In genomic region chr10:111698711-111699110, GRCh38 we compare ENCODE assay signal across 23 cellular contexts.
"Had no signal": no experiment of that assay in that cellular context is flagged by ENCODE, and none has a peak within 500 bp of the region (broad histone marks: within the 10 kb centered on the region; RNA-seq: fewer than 3 reads in every experiment).

No MANE protein-coding gene starts in this region.

- H3K4me2 ChIP-seq: neural progenitor cell had no signal

- H3K27me3 Mint-ChIP-seq: dendritic cell treated with granulocyte-macrophage colony-stimulating factor and Interleukin-4, amounts not matched to agents 40 ng/mL and 50 ng/mL, for 4 days; effector memory CD8-positive, alpha-beta T cell; natural killer cell treated with Interleukin-12 subunit alpha and Interleukin-12 subunit beta and Interleukin-15 and Interleukin-18, amount 100 ng/mL, for 72 hours had no signal

- H3K4me1 Mint-ChIP-seq: mesothelial cell of epicardium, neural progenitor cell had no signal

- H3K27ac ChIP-seq: epithelial cell of prostate, esophagus muscularis mucosa, gastrocnemius medialis, heart right ventricle, neural progenitor cell, ovary, right atrium auricular region, sigmoid colon, testis, tibial nerve, upper lobe of right lung, vagina had no signal

- H2AFZ ChIP-seq: neural progenitor cell had no signal

- H3K4me3 ChIP-seq: esophagus muscularis mucosa, gastrocnemius medialis, heart right ventricle, neural progenitor cell, ovary, right atrium auricular region, sigmoid colon, testis, tibial nerve, upper lobe of right lung, vagina had no signal

- H3K36me3 Mint-ChIP-seq: mesothelial cell of epicardium; natural killer cell treated with Interleukin-12 subunit alpha and Interleukin-12 subunit beta and Interleukin-15 and Interleukin-18, amount 100 ng/mL, for 72 hours; neural progenitor cell had no signal

- H3K36me3 ChIP-seq: esophagus muscularis mucosa, gastrocnemius medialis, heart right ventricle, neural progenitor cell, ovary, right atrium auricular region, sigmoid colon, tibial nerve, upper lobe of right lung, vagina had no signal

- DNase-seq: effector memory CD8-positive, alpha-beta T cell; gastrocnemius medialis; heart right ventricle; hypothalamus; kidney glomerular epithelial cell; mammary epithelial cell; nucleus accumbens; ovary; sigmoid colon; small intestine; stimulated activated CD4-positive, alpha-beta T cell treated with anti-CD3 and anti-CD28 coated beads, Interleukin-12 subunit alpha, Interleukin-12 subunit beta, amount 100 ng/mL, for 4 hours; stimulated activated naive CD8-positive, alpha-beta T cell treated with anti-CD3 and anti-CD28 coated beads, Interleukin-15, Interleukin-2, amounts not matched to agents 100 U/mL and 50 U/mL, for 24 hours; testis; upper lobe of right lung had no signal

- H3K9me3 ChIP-seq: esophagus muscularis mucosa, gastrocnemius medialis, heart right ventricle, ovary, right atrium auricular region, sigmoid colon, testis, tibial nerve, upper lobe of right lung, vagina had no signal

- H3K4me1 ChIP-seq: esophagus muscularis mucosa, gastrocnemius medialis, heart right ventricle, neural progenitor cell, right atrium auricular region, sigmoid colon, testis, tibial nerve, upper lobe of right lung had no signal

- H3K27me3 ChIP-seq: esophagus muscularis mucosa, gastrocnemius medialis, heart right ventricle, neural progenitor cell, ovary, right atrium auricular region, sigmoid colon, testis, tibial nerve, upper lobe of right lung, vagina had no signal

- H3K27ac Mint-ChIP-seq: dendritic cell treated with granulocyte-macrophage colony-stimulating factor and Interleukin-4, amounts not matched to agents 40 ng/mL and 50 ng/mL, for 4 days; effector memory CD8-positive, alpha-beta T cell; mesothelial cell of epicardium; natural killer cell treated with Interleukin-12 subunit alpha and Interleukin-12 subunit beta and Interleukin-15 and Interleukin-18, amount 100 ng/mL, for 72 hours; neural progenitor cell had no signal

- H3K9ac ChIP-seq: neural progenitor cell had no signal

- H3K4me3 Mint-ChIP-seq: dendritic cell treated with granulocyte-macrophage colony-stimulating factor and Interleukin-4, amounts not matched to agents 40 ng/mL and 50 ng/mL, for 4 days; effector memory CD8-positive, alpha-beta T cell; mesothelial cell of epicardium; natural killer cell treated with Interleukin-12 subunit alpha and Interleukin-12 subunit beta and Interleukin-15 and Interleukin-18, amount 100 ng/mL, for 72 hours; neural progenitor cell had no signal

- ATAC-seq: effector memory CD8-positive, alpha-beta T cell; gastrocnemius medialis; heart right ventricle; natural killer cell treated with Interleukin-12 subunit alpha and Interleukin-12 subunit beta and Interleukin-15 and Interleukin-18, amount 100 ng/mL, for 72 hours; stimulated activated naive CD8-positive, alpha-beta T cell treated with anti-CD3 and anti-CD28 coated beads, Interleukin-15, Interleukin-2, amounts not matched to agents 100 U/mL and 50 U/mL, for 24 hours; upper lobe of right lung had no signal

- H3K9me3 Mint-ChIP-seq: mesothelial cell of epicardium, neural progenitor cell had no signal
